Comparison of ENCODE assay signal across 8 cellular contexts in genomic region chr6:27872634-27873028, GRCh38. TPM values are rescaled to one million over a fixed set of nuclear protein-coding genes. Genes with fewer than 3 reads are reported as not detected.
A peak's percentile ranks its signal among the peaks of the same experiment; 100 is the strongest.
DNase-seq lines count a peak whose midpoint lies in the region; ATAC-seq and TF ChIP-seq lines count a peak whose summit lies in the region.

No MANE protein-coding gene starts in this region.

- peak overlapping the region; percentile 21 to 72 (median 59) for H3K4me3 ChIP-seq in heart left ventricle
- peak overlapping the region; percentile 82 for H3K4me3 ChIP-seq in Loucy (ENCODE audit: low read length, poor library complexity, severe bottlenecking)
- H3K4me3 ChIP-seq in cardiac fibroblast (replicated peaks in 1 of 2; ENCODE audit: low read depth in 2 of 2, low read length in 2 of 2): peak overlapping the region; percentile 60 to 68
- H3K4me3 ChIP-seq in muscle layer of duodenum (ENCODE audit: low read depth in 1 of 2, low read length in 2 of 2): peak overlapping the region; percentile 71 to 85

- H3K27ac ChIP-seq in heart left ventricle (peak overlapping the region in 11 of 12 donors; percentile 9 to 94 (median 51)), muscle layer of duodenum (ENCODE audit: low read length) (peak overlapping the region; percentile 92)

- no peak overlapping the region for H2AFZ ChIP-seq in Loucy (ENCODE audit: low read length)

- H3K4me1 ChIP-seq in heart left ventricle (peaks cover 0 to 37% (median 4%) of the 10 kb centered on the region in 12 donors), Loucy (ENCODE audit: insufficient read depth, low read length, poor library complexity, severe bottlenecking) (peaks cover 50% of the 10 kb centered on the region), muscle layer of duodenum (ENCODE audit: control insufficient read depth in 1 of 2, insufficient read depth in 2 of 2, low read length in 2 of 2) (peaks cover 3 to 17% of the 10 kb centered on the region in 2 donors)

- H3K36me3 ChIP-seq in heart left ventricle: no peaks in the 10 kb centered on the region
- no peaks in the 10 kb centered on the region for H3K36me3 ChIP-seq in Loucy (ENCODE audit: insufficient read depth, low read length)
- no peaks in the 10 kb centered on the region for H3K36me3 ChIP-seq in muscle layer of duodenum (ENCODE audit: control insufficient read depth in 1 of 2, insufficient read depth in 2 of 2, low read length in 2 of 2)

- H3K27me3 ChIP-seq in heart left ventricle: peaks cover 0 to 76% (median 38%) of the 10 kb centered on the region in 9 donors
- H3K27me3 ChIP-seq in Loucy (ENCODE audit: insufficient read depth, low read length, poor library complexity, severe bottlenecking): no peaks in the 10 kb centered on the region
- H3K27me3 ChIP-seq in muscle layer of duodenum (ENCODE audit: low read depth, low read length): peaks cover 12% of the 10 kb centered on the region

- H3K9me3 ChIP-seq in heart left ventricle (no peaks in the 10 kb centered on the region), Loucy (ENCODE audit: insufficient read depth, low read depth, low read length) (no peaks in the 10 kb centered on the region), muscle layer of duodenum (ENCODE audit: control insufficient read depth in 1 of 2, low read length in 2 of 2) (no peaks in the 10 kb centered on the region)

- DNase-seq in heart left ventricle (no peak), cardiac septum (ENCODE audit: low spot score) (no peak), cardiac fibroblast (ENCODE audit: low read depth in 2 of 2) (no peak), HuH-7 (ENCODE audit: low spot score) (no peak), putamen (ENCODE audit: low spot score) (no peak)

- no peaks in the 10 kb centered on the region for H3K9me2 ChIP-seq in Loucy (replicated peaks; ENCODE audit: low read depth, low read length)

- peak overlapping the region; percentile 96 for H3K9ac ChIP-seq in Loucy (ENCODE audit: low read depth, low read length, poor library complexity, severe bottlenecking)

- no peaks in the 10 kb centered on the region for H4K20me1 ChIP-seq in Loucy (ENCODE audit: insufficient read depth, low read length, poor library complexity, severe bottlenecking)

- peaks cover 25% of the 10 kb centered on the region for H3F3A ChIP-seq in Loucy (ENCODE audit: low read depth)

- H3K4me2 ChIP-seq in Loucy (ENCODE audit: low read depth, low read length, poor library complexity, severe bottlenecking): peak overlapping the region; percentile 86

- TF ChIP-seq CTCF in heart left ventricle (IDR thresholded peaks at IDR 0.05): no peak
- no peak for TF ChIP-seq CTCF in Loucy (conservative IDR thresholded peaks at IDR 0.05; ENCODE audit: low read length)
- TF ChIP-seq CTCF in cardiac fibroblast (IDR thresholded peaks at IDR 0.05; ENCODE audit: low read depth, low read length): no peak

- no peak for ATAC-seq in heart left ventricle
- no peak for ATAC-seq in GM18519 (IDR thresholded peaks at IDR 0.05; ENCODE audit: low FRiP score, unreplicated experiment)

- intact Hi-C loops in heart left ventricle (cut with DNase I): loop anchor here in 2 of 10 donors (2.0 to 5.0 kb wide), 3 partner anchors 20 to 35 kb away; a partner anchor contains a TSS
- intact Hi-C loops in cardiac septum (cut with DNase I): loop anchor here (2.0 kb wide), 1 partner anchor 20 kb away; a partner anchor contains a TSS

- H3K79me2 ChIP-seq in Loucy (ENCODE audit: insufficient read depth, low read length): no peaks in the 10 kb centered on the region

- TF ChIP-seq POLR2A in heart left ventricle (IDR thresholded peaks at IDR 0.05): no peak

- WGBS in heart left ventricle, 4 donors: 1% methylated on average over 16 of the region's 16 CpGs

RNA-seq across cellular contexts. Expression of gene OR2B2, which starts 39.6 kb away (rescaled TPM):
- total RNA-seq in heart left ventricle (not detected), cardiac septum (not detected)
- not detected for polyA plus RNA-seq in heart left ventricle
